Comparison of ENCODE assay signal across 10 cellular contexts in the genomic region with DNA sequence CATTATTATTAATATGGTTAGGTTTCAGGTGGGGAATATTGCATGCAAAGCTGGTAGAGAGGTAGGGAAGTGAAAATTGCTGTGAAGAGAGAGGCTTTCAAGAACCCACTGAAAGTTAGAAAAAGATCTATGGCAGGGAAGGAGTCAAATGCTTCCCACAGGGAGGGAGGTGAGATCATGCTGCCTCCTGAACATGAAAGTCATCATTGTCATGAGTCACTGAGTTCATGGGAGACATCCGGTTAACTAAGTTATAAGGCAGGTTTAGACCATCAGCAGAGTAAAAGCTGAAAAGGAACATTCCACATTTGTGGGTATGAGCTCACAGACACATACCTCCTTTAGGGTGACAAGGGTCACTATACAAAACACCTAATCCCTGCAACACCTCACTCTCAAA. TPM values are rescaled to one million over a fixed set of nuclear protein-coding genes. Genes with fewer than 3 reads are reported as not detected.
DNase-seq lines count a peak whose midpoint lies in the region; ATAC-seq, FAIRE-seq and TF ChIP-seq lines count a peak whose summit lies in the region.
"Had no signal": no experiment of that assay in that cellular context is flagged by ENCODE, and none has a peak within 500 bp of the region (broad histone marks: within the 10 kb centered on the region; RNA-seq: fewer than 3 reads in every experiment).

No MANE protein-coding gene starts in this region.

- no peak overlapping the region for H3K4me3 Mint-ChIP-seq in astrocyte (ENCODE audit: unreplicated experiment)
- H3K4me3 Mint-ChIP-seq in natural killer cell = no peak overlapping the region

- H3K4me1 Mint-ChIP-seq in astrocyte (ENCODE audit: low read depth, unreplicated experiment) = peaks cover 41% of the 10 kb centered on the region
- H3K4me1 Mint-ChIP-seq in natural killer cell = no peaks in the 10 kb centered on the region

- intact Hi-C loops in left colon (cut with DNase I, micrococcal nuclease) = no loop called here
- intact Hi-C loops in natural killer cell (cut with micrococcal nuclease) = no loop called here

- TF ChIP-seq CTCF in astrocyte (IDR thresholded peaks at IDR 0.05; ENCODE audit: insufficient read depth, low read depth, low read length) (no peak), natural killer cell (IDR thresholded peaks at IDR 0.05) (no peak)

- peak overlapping the region; percentile 91 for H3K27ac Mint-ChIP-seq in astrocyte (ENCODE audit: unreplicated experiment)
- H3K27ac Mint-ChIP-seq in natural killer cell = no peak overlapping the region

- peak overlapping the region; percentile 41 for H3K9ac ChIP-seq in astrocyte (ENCODE audit: low read length)

- H3K36me3 Mint-ChIP-seq in astrocyte (ENCODE audit: low read depth, unreplicated experiment) (no peaks in the 10 kb centered on the region), natural killer cell (no peaks in the 10 kb centered on the region)

- no peaks in the 10 kb centered on the region for H3K27me3 Mint-ChIP-seq in astrocyte (ENCODE audit: low read depth, unreplicated experiment)
- no peaks in the 10 kb centered on the region for H3K27me3 Mint-ChIP-seq in natural killer cell (ENCODE audit: low read depth in 2 of 2)

- no peaks in the 10 kb centered on the region for H3K79me2 ChIP-seq in astrocyte (ENCODE audit: insufficient read depth, low read length)

- no peak overlapping the region for H3K4me3 ChIP-seq in astrocyte (ENCODE audit: insufficient read depth, low read depth, low read length)

- peak; percentile 79 for FAIRE-seq in astrocyte (lab: Jason Lieb, UNC)
- FAIRE-seq: islet of Langerhans had no signal

- H3K4me2 ChIP-seq in astrocyte (ENCODE audit: low read length) = peak overlapping the region; percentile 49

- H3K27ac ChIP-seq in astrocyte (ENCODE audit: low read depth, low read length) = peak overlapping the region; percentile 90

- DNase-seq in Daoy (ENCODE audit: low read depth) (peak; percentile 88), astrocyte (ENCODE audit: low read depth) (peak; percentile 95), left colon (no peak), natural killer cell (no peak), NCI-H774 (lab: John Stamatoyannopoulos, UW) (no peak)
- DNase-seq: SHP77 had no signal

- no peaks in the 10 kb centered on the region for H3K36me3 ChIP-seq in astrocyte (ENCODE audit: insufficient read depth, low read length)

- no peaks in the 10 kb centered on the region for H3K9me3 ChIP-seq in astrocyte (ENCODE audit: insufficient read depth, low read depth, low read length)

- H3K4me1 ChIP-seq in astrocyte (ENCODE audit: insufficient read depth, low read length) = peaks cover 31% of the 10 kb centered on the region

- no peaks in the 10 kb centered on the region for H3K27me3 ChIP-seq in astrocyte (ENCODE audit: insufficient read depth, low read length)

- no peak overlapping the region for H2AFZ ChIP-seq in astrocyte (ENCODE audit: low read depth, low read length)

- no peaks in the 10 kb centered on the region for H4K20me1 ChIP-seq in astrocyte (ENCODE audit: insufficient read depth, low read length)

- ATAC-seq in HG02870 (IDR thresholded peaks at IDR 0.05; ENCODE audit: unreplicated experiment) (peak; percentile 49), left colon (peak; percentile 52), natural killer cell (no peak), HG03354 (IDR thresholded peaks at IDR 0.05; ENCODE audit: poor library complexity, severe bottlenecking, unreplicated experiment) (no peak), HG03025 (IDR thresholded peaks at IDR 0.05; ENCODE audit: low FRiP score, unreplicated experiment) (no peak)

- H3K9me3 Mint-ChIP-seq in astrocyte (ENCODE audit: unreplicated experiment) (peaks cover 5% of the 10 kb centered on the region), natural killer cell (no peaks in the 10 kb centered on the region)

RNA-seq across cellular contexts. Expression of gene GATB, which starts 16.2 kb away (rescaled TPM):
- total RNA-seq in Daoy (2014; rRNA removed; shearing (Covaris generic)) = 16.2 and 16.4 TPM in 2 replicates
- 16.4 and 20.8 TPM in 2 replicates for total RNA-seq in astrocyte
- total RNA-seq in left colon = 10 to 100 TPM; 18.6 to 20.1 TPM
- total RNA-seq in natural killer cell = 1 to 10 TPM; 5.6 to 7.2 (median 6.3) TPM

Comparison
In these comparisons a context has a peak if more than half of its experiments do, and no peak if none do; other contexts are left out.
1. DNase-seq: peak in Daoy (single experiment) and astrocyte (single experiment); none in left colon (0 of 2), natural killer cell (single experiment) and NCI-H774 (single experiment).
2. ATAC-seq: peak in HG02870 (single experiment) and left colon (single experiment); none in natural killer cell (0 of 3), HG03354 (single experiment) and HG03025 (single experiment).